Comparison of ENCODE assay signal across 17 cellular contexts in the genomic region with DNA sequence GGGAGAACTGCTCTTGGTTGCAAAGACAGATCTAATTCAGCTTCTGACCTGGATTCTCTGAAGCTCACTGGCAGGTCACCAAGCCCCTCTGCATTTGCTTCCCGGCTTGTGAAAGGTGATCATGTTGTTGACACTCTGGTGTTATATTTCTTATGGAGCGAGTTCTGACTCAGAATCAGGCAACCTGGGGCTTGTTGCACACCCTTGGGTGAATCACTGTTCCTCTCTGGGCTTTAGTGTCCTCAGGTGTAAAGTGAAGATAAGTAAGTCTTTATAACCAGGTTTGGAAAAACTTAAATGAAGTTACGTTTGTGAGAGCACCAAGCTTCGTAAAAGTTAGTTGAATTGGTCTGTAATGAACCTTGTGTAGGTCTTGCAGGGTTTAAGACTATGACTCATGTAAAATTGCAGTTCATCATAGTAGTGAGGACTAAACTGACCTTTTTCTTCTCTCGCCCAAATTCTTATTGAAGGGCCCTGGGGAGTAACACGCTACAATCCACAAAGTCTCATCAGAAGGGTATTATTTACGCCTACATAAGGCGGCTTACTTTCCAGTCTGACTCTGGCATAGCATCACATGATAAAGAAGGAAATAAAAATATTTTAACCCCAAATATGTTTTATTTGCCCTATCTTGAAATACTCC.
DNase-seq lines count a peak whose midpoint lies in the region; ATAC-seq and TF ChIP-seq lines count a peak whose summit lies in the region.
"Had no signal": no experiment of that assay in that cellular context is flagged by ENCODE, and none has a peak within 500 bp of the region (broad histone marks: within the 10 kb centered on the region; RNA-seq: fewer than 3 reads in every experiment).

No MANE protein-coding gene starts in this region.

- H3K27ac ChIP-seq in SJCRH30 (no peak overlapping the region), transverse colon (no peak overlapping the region)
- H3K27ac ChIP-seq: pancreas, Peyer's patch had no signal

- H3K4me1 ChIP-seq in SJCRH30 (peaks cover 19% of the 10 kb centered on the region; the same call in 1 of the 2 replicates), transverse colon (peaks cover 0 to 7% (median 0%) of the 10 kb centered on the region in 4 donors)
- H3K4me1 ChIP-seq: pancreas, Peyer's patch had no signal

- H3K27ac Mint-ChIP-seq in mesothelial cell of epicardium: peak overlapping the region; percentile 14
- H3K27ac Mint-ChIP-seq in stimulated activated naive B cell treated with anti-CD40 and anti-IgM and Interleukin-4, amounts not matched to agents 10 μg/mL and 1 μg/mL and 100 μg/mL, for 72 hours: no peak overlapping the region
- H3K27ac Mint-ChIP-seq: activated CD4-positive, alpha-beta T cell treated with anti-CD3 and anti-CD28 coated beads for 36 hours; activated naive CD8-positive, alpha-beta T cell had no signal

- no peak overlapping the region for H3K4me3 Mint-ChIP-seq in mesothelial cell of epicardium
- H3K4me3 Mint-ChIP-seq in stimulated activated naive B cell treated with anti-CD40 and anti-IgM and Interleukin-4, amounts not matched to agents 10 μg/mL and 1 μg/mL and 100 μg/mL, for 72 hours: no peak overlapping the region
- H3K4me3 Mint-ChIP-seq: activated CD4-positive, alpha-beta T cell treated with anti-CD3 and anti-CD28 coated beads for 36 hours; activated naive CD8-positive, alpha-beta T cell had no signal

- TF ChIP-seq CTCF in mesothelial cell of epicardium (IDR thresholded peaks at IDR 0.05; ENCODE audit: unreplicated experiment): no peak
- TF ChIP-seq CTCF in transverse colon (IDR thresholded peaks at IDR 0.05): no peak

- peak; percentile 70 for DNase-seq in DMS53 (lab: John Stamatoyannopoulos, UW)
- DNase-seq in SJCRH30: peak; percentile 9 to 36
- DNase-seq in mesothelial cell of epicardium (ENCODE audit: low spot score in 2 of 2, unreplicated experiment in 2 of 2): no peak
- no peak for DNase-seq in transverse colon
- DNase-seq in stimulated activated naive B cell treated with anti-CD40 and anti-IgM and Interleukin-4, amounts not matched to agents 10 μg/mL and 1 μg/mL and 100 μg/mL, for 72 hours: no peak
- DNase-seq: activated CD4-positive, alpha-beta T cell treated with anti-CD3 and anti-CD28 coated beads for 36 hours; central memory CD4-positive, alpha-beta T cell; mucosa of descending colon; NCI-H345; pancreas; Peyer's patch; stimulated activated CD4-positive, alpha-beta T cell treated with anti-CD3 and anti-CD28 coated beads, Interleukin-12 subunit alpha, Interleukin-12 subunit beta, amount 100 ng/mL, for 4 hours; substantia nigra had no signal

- no peaks in the 10 kb centered on the region for H3K36me3 Mint-ChIP-seq in mesothelial cell of epicardium
- no peaks in the 10 kb centered on the region for H3K36me3 Mint-ChIP-seq in stimulated activated naive B cell treated with anti-CD40 and anti-IgM and Interleukin-4, amounts not matched to agents 10 μg/mL and 1 μg/mL and 100 μg/mL, for 72 hours
- H3K36me3 Mint-ChIP-seq: activated naive CD8-positive, alpha-beta T cell had no signal

- H3K9me3 ChIP-seq in SJCRH30 (replicated peaks) (no peaks in the 10 kb centered on the region), transverse colon (no peaks in the 10 kb centered on the region)
- H3K9me3 ChIP-seq: mucosa of descending colon, pancreas, Peyer's patch had no signal

- H3K36me3 ChIP-seq in SJCRH30 (no peaks in the 10 kb centered on the region), transverse colon (no peaks in the 10 kb centered on the region)
- H3K36me3 ChIP-seq: pancreas, Peyer's patch had no signal

- TF ChIP-seq RAD21 in Ishikawa (IDR thresholded peaks at IDR 0.05; ENCODE audit: low read depth): no peak

- ATAC-seq in GM18868 (IDR thresholded peaks at IDR 0.05; ENCODE audit: unreplicated experiment): no peak
- no peak for ATAC-seq in HG03139 (IDR thresholded peaks at IDR 0.05; ENCODE audit: unreplicated experiment)
- no peak for ATAC-seq in stimulated activated naive B cell treated with anti-CD40 and anti-IgM and Interleukin-4, amounts not matched to agents 10 μg/mL and 1 μg/mL and 100 μg/mL, for 72 hours (replicated peaks)
- ATAC-seq: activated CD4-positive, alpha-beta T cell treated with anti-CD3 and anti-CD28 coated beads for 36 hours; mucosa of descending colon; pancreas had no signal

- H3K4me3 ChIP-seq in SJCRH30 (no peak overlapping the region), transverse colon (no peak overlapping the region)
- H3K4me3 ChIP-seq: mucosa of descending colon, pancreas, Peyer's patch had no signal

- no peak for TF ChIP-seq POLR2A in transverse colon (IDR thresholded peaks at IDR 0.05)

- H3K27me3 ChIP-seq in SJCRH30 (no peaks in the 10 kb centered on the region), transverse colon (no peaks in the 10 kb centered on the region)
- H3K27me3 ChIP-seq: pancreas, Peyer's patch had no signal

- intact Hi-C loops in transverse colon (cut with DNase I; ENCODE audit: low total_unique reads): no loop called here

- 73 to 83% methylated on average over 8 of the region's 8 CpGs for WGBS in transverse colon (ENCODE audit: low coverage in 1 of 2), 2 donors

- H3K4me1 Mint-ChIP-seq in mesothelial cell of epicardium: peaks cover 25% of the 10 kb centered on the region
- H3K4me1 Mint-ChIP-seq in stimulated activated naive B cell treated with anti-CD40 and anti-IgM and Interleukin-4, amounts not matched to agents 10 μg/mL and 1 μg/mL and 100 μg/mL, for 72 hours: no peaks in the 10 kb centered on the region
- H3K4me1 Mint-ChIP-seq: activated CD4-positive, alpha-beta T cell treated with anti-CD3 and anti-CD28 coated beads for 36 hours had no signal

- peaks cover 12% of the 10 kb centered on the region for H3K9me3 Mint-ChIP-seq in mesothelial cell of epicardium
- H3K9me3 Mint-ChIP-seq in stimulated activated naive B cell treated with anti-CD40 and anti-IgM and Interleukin-4, amounts not matched to agents 10 μg/mL and 1 μg/mL and 100 μg/mL, for 72 hours: no peaks in the 10 kb centered on the region

- in situ Hi-C loops in transverse colon (cut with MboI; ENCODE audit: low pct_ligation_motif_present in 1 of 4, low pct_unique_long_range_greater_than_20kb in 1 of 4, low sequenced_read_pairs in 3 of 4): no loop called here

- TF ChIP-seq EP300 in Ishikawa (IDR thresholded peaks at IDR 0.05; ENCODE audit: borderline replicate concordance) (peak; percentile 44; the same call in 1 of the 2 replicates), transverse colon (IDR thresholded peaks at IDR 0.05; ENCODE audit: low read depth) (no peak)

- H3K27me3 Mint-ChIP-seq in mesothelial cell of epicardium (ENCODE audit: low read depth): no peaks in the 10 kb centered on the region
- no peaks in the 10 kb centered on the region for H3K27me3 Mint-ChIP-seq in stimulated activated naive B cell treated with anti-CD40 and anti-IgM and Interleukin-4, amounts not matched to agents 10 μg/mL and 1 μg/mL and 100 μg/mL, for 72 hours
- H3K27me3 Mint-ChIP-seq: activated CD4-positive, alpha-beta T cell treated with anti-CD3 and anti-CD28 coated beads for 36 hours; activated naive CD8-positive, alpha-beta T cell had no signal

TF ChIP-seq in Ishikawa, 13 proteins besides CTCF, POLR2A, EP300 and RAD21:
- TF ChIP-seq TEAD4 (IDR thresholded peaks at IDR 0.05): no peak
- no peak for TF ChIP-seq REST (IDR thresholded peaks at IDR 0.05; ENCODE audit: low read depth)
- no peak for TF ChIP-seq CEBPB (IDR thresholded peaks at IDR 0.05)
- no peak for TF ChIP-seq TAF1 (IDR thresholded peaks at IDR 0.05; ENCODE audit: low read depth)
- no peak for TF ChIP-seq TCF12 (IDR thresholded peaks at IDR 0.05; ENCODE audit: low read depth)
- no peak for TF ChIP-seq NFIC (IDR thresholded peaks at IDR 0.05)
- no peak for TF ChIP-seq YY1 (IDR thresholded peaks at IDR 0.05; ENCODE audit: low read depth)
- TF ChIP-seq CREB1 (IDR thresholded peaks at IDR 0.05; ENCODE audit: low read depth): no peak
- no peak for TF ChIP-seq ZBTB7A (IDR thresholded peaks at IDR 0.05; ENCODE audit: low read depth)
- no peak for TF ChIP-seq USF1 (IDR thresholded peaks at IDR 0.05)
- TF ChIP-seq FOXM1 (IDR thresholded peaks at IDR 0.05; ENCODE audit: borderline replicate concordance, low read depth): no peak
- no peak for TF ChIP-seq MAX (IDR thresholded peaks at IDR 0.05)
- TF ChIP-seq EGR1 (IDR thresholded peaks at IDR 0.05): no peak

Comparison
In these comparisons a context has a peak if more than half of its experiments do, and no peak if none do; other contexts are left out.
1. DNase-seq: peak in DMS53 (single experiment) and SJCRH30 (2 of 2); none in mesothelial cell of epicardium (0 of 2), transverse colon (single experiment) and stimulated activated naive B cell treated with anti-CD40 and anti-IgM and Interleukin-4, amounts not matched to agents 10 μg/mL and 1 μg/mL and 100 μg/mL, for 72 hours (single experiment).